In the genomic region with DNA sequence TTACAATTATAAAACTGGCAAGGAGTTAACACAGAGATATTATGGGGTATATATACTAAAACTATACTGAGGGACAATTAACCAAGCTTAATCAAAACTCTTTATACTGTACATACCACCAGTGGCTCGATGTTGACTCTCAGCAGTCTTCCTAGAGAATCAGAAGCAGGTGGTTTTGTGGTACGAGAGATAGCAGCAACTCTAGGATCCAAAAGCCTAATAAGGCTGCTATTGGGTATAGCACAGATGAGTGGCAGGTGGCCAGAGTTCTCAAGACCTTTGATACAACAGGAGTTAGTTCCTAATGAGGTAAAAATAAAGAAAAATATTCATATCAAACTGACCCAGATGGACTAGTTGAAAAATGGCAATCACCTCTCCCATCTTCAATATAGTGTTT, we compare ENCODE assay signal across 31 cellular contexts.
"Had no signal": no experiment of that assay in that cellular context is flagged by ENCODE, and none has a peak within 500 bp of the region (broad histone marks: within the 10 kb centered on the region; RNA-seq: fewer than 3 reads in every experiment).

No MANE protein-coding gene starts in this region.

- H3K4me2 ChIP-seq: hepatocyte, smooth muscle cell had no signal

- H3K4me3 ChIP-seq: dorsolateral prefrontal cortex, gastrocnemius medialis, heart left ventricle, hepatocyte, left lung, prostate gland, right atrium auricular region, smooth muscle cell, suprapubic skin, transverse colon, upper lobe of right lung, uterus had no signal

- H3K36me3 ChIP-seq: gastrocnemius medialis, heart left ventricle, left lung, prostate gland, right atrium auricular region, suprapubic skin, transverse colon, upper lobe of right lung, uterus had no signal

- DNase-seq: dorsolateral prefrontal cortex; effector CD8-positive, alpha-beta T cell; endodermal cell; foreskin fibroblast; gastrocnemius medialis; heart left ventricle; left cardiac atrium; left lung; mesenchymal stem cell; midbrain; naive thymus-derived CD4-positive, alpha-beta T cell; nephron progenitor cell; nucleus accumbens; stimulated activated CD4-positive, alpha-beta T cell treated with anti-CD3 and anti-CD28 coated beads, Interleukin-12 subunit alpha, Interleukin-12 subunit beta, amount 100 ng/mL, for 4 hours; stimulated activated CD4-positive, alpha-beta T cell treated with anti-CD3 and anti-CD28 coated beads, Interleukin-1b, Interleukin-23, amount 100 ng/mL, for 48 hours; stimulated activated CD4-positive, alpha-beta T cell treated with anti-CD3 and anti-CD28 coated beads, Interleukin-4, amount 100 ng/mL, for 1 hour; stimulated activated CD8-positive, alpha-beta memory T cell treated with anti-CD3 and anti-CD28 coated beads, Interleukin-4, amount 100 ng/mL, for 48 hours; stimulated activated naive CD4-positive, alpha-beta T cell; stimulated activated naive CD8-positive, alpha-beta T cell treated with anti-CD3 and anti-CD28 coated beads, Interleukin-15, amount 100 ng/mL, for 72 hours; transverse colon; upper lobe of right lung; uterus had no signal

- H3K9me3 ChIP-seq: gastrocnemius medialis, heart left ventricle, left lung, prostate gland, right atrium auricular region, suprapubic skin, transverse colon, upper lobe of right lung, uterus had no signal

- H3K4me1 ChIP-seq: prostate gland, right atrium auricular region, upper lobe of right lung, uterus had no signal

- FAIRE-seq: islet of Langerhans had no signal

- H2AFZ ChIP-seq: hepatocyte had no signal

- H3K27me3 ChIP-seq: dorsolateral prefrontal cortex, gastrocnemius medialis, heart left ventricle, hepatocyte, left lung, right atrium auricular region, suprapubic skin, transverse colon, upper lobe of right lung, uterus had no signal

- H3K27ac ChIP-seq: dorsolateral prefrontal cortex, epithelial cell of prostate, gastrocnemius medialis, heart left ventricle, hepatocyte, left lung, prostate gland, right atrium auricular region, suprapubic skin, transverse colon, upper lobe of right lung, uterus had no signal

- ATAC-seq: esophagus mucosa; gastrocnemius medialis; heart left ventricle; left cardiac atrium; left lung; naive thymus-derived CD4-positive, alpha-beta T cell; sciatic nerve; stimulated activated naive CD8-positive, alpha-beta T cell treated with anti-CD3 and anti-CD28 coated beads, Interleukin-15, amount 100 ng/mL, for 72 hours; upper lobe of right lung had no signal

- H3K79me2 ChIP-seq: hepatocyte had no signal
